In the genomic region with DNA sequence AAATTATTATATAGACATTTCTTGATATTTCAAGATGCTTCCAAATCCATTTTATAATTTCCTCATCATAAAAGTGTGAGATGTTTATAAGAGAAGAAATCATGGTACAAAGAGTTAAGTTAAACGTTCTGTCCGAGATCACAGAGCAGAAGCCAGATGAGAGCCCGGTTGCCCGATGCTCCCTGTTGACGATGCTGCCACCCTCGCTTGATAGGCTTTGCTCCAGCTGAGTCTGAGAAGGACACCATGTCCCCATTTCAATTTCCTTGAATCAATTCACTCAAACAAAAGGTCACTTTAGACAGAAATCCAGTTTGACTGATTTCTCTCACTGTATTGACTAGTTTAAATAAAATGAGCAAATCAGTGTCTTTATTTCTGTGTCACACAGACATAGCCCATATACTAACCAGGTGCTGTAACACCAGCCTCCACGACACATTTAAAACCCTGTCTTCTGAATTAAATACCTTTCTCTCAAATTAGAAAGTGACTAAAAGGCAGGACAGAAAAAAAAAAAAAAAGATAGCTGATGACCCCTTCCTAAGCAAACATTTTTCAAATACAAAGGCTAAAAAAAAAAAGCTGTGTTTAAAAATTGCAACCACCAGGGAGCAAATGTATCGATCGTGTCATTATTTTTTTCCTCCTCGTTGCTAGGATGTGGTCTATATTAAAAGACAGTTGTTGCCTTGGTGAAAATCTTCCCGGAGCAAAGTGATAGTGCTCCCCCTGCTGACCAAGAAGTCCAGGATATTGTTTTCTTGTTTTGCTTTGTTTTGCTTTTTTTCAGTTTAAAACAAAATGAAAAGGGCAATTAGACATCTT, we compare ENCODE assay signal across 8 cellular contexts. TPM values are rescaled to one million over a fixed set of nuclear protein-coding genes. Genes with fewer than 3 reads are reported as not detected.
DNase-seq lines count a peak whose midpoint lies in the region; ATAC-seq and TF ChIP-seq lines count a peak whose summit lies in the region.

No MANE protein-coding gene starts in this region.

- H3K4me1 ChIP-seq in A673 (ENCODE audit: insufficient read depth, low read length, poor library complexity, severe bottlenecking) (no peaks in the 10 kb centered on the region), endodermal cell (ENCODE audit: control insufficient read depth, insufficient read depth, low read length) (no peaks in the 10 kb centered on the region), mononuclear cell (ENCODE audit: insufficient read depth, low read length) (peaks cover 45% of the 10 kb centered on the region)

- DNase-seq in A673 (ENCODE audit: low spot score) (peak; percentile 81), NCI-H524 (lab: John Stamatoyannopoulos, UW) (peak; percentile 38 to 56), endodermal cell (peak; percentile 77), stromal cell of bone marrow (ENCODE audit: low read depth) (peak; percentile 65)
- peak; percentile 29 to 35 for DNase-seq in activated CD4-positive, alpha-beta T cell treated with anti-CD3 and anti-CD28 coated beads, Interleukin-2, amount 50 U/mL, for 4 hours

- intact Hi-C loops in A673 (cut with micrococcal nuclease; ENCODE audit: unreplicated experiment) = loop anchor here (1.0 to 5.0 kb wide), 4 partner anchors 136 to 526 kb away; no protein-coding TSS in a partner anchor

- H3K4me1 Mint-ChIP-seq in endodermal cell = no peaks in the 10 kb centered on the region

- CTCF ChIA-PET in A673 (lab: Charles Lee) = interaction anchor here (0.5 to 1.6 kb wide), 6 partner anchors 11 to 772 kb away, joined by 3 to 5 read pairs (median 3); no protein-coding TSS in a partner anchor

- no peaks in the 10 kb centered on the region for H3K27me3 ChIP-seq in A673 (replicated peaks; ENCODE audit: insufficient read depth, low read depth, low read length, poor library complexity)
- H3K27me3 ChIP-seq in endodermal cell (ENCODE audit: control insufficient read depth, insufficient read depth, low read length, poor library complexity, severe bottlenecking) = no peaks in the 10 kb centered on the region
- H3K27me3 ChIP-seq in mononuclear cell (ENCODE audit: insufficient read depth, low read length) = no peaks in the 10 kb centered on the region

- no peak overlapping the region for H3K27ac ChIP-seq in A673 (ENCODE audit: low read depth, low read length, poor library complexity, severe bottlenecking)
- H3K27ac ChIP-seq in endodermal cell (ENCODE audit: low read depth, low read length) = no peak overlapping the region

- 60 to 63% methylated on average over 9 to 11 of the region's 11 CpGs for WGBS in endodermal cell (ENCODE audit: insufficient coverage in 1 of 2, insufficient read length in 1 of 2), 2 experiments

- peak; percentile 76 for ATAC-seq in HG03354 (IDR thresholded peaks at IDR 0.05; ENCODE audit: poor library complexity, severe bottlenecking, unreplicated experiment)

- POLR2A ChIA-PET in A673 (lab: Charles Lee; ENCODE audit: low non-redundant PET) = no interaction called here

- H3K9me3 Mint-ChIP-seq in endodermal cell = peaks cover 9% of the 10 kb centered on the region

- no peak overlapping the region for H3K9ac ChIP-seq in endodermal cell (ENCODE audit: extremely low read depth, low read length, poor library complexity, severe bottlenecking)

- peaks cover 4% of the 10 kb centered on the region for H3K27me3 Mint-ChIP-seq in endodermal cell (ENCODE audit: insufficient read depth)

- no peak overlapping the region for H3K4me3 Mint-ChIP-seq in endodermal cell

- no peaks in the 10 kb centered on the region for H3K36me3 Mint-ChIP-seq in endodermal cell (ENCODE audit: low read depth)

- H3K4me3 ChIP-seq in A673 (ENCODE audit: low read depth, low read length, poor library complexity, severe bottlenecking) (peak overlapping the region; percentile 13), GM12875 (ENCODE audit: low read depth, low read length) (no peak overlapping the region), endodermal cell (ENCODE audit: low read length) (no peak overlapping the region), mononuclear cell (ENCODE audit: low read length) (peak overlapping the region; percentile 12)

- H3K27ac Mint-ChIP-seq in endodermal cell = no peak overlapping the region

- TF ChIP-seq CTCF in A673 (conservative IDR thresholded peaks at IDR 0.05; ENCODE audit: low read depth, low read length) (peak; percentile 86), GM12875 (IDR thresholded peaks at IDR 0.05; ENCODE audit: borderline replicate concordance, insufficient read depth, low read depth, low read length) (peak; percentile 50; the same call in 1 of the 2 replicates), endodermal cell (conservative IDR thresholded peaks at IDR 0.05) (peak; percentile 87)

- H3K9me3 ChIP-seq in A673 (ENCODE audit: low read depth, low read length, poor library complexity, severe bottlenecking) (no peaks in the 10 kb centered on the region), endodermal cell (ENCODE audit: control insufficient read depth, low read length) (peaks cover 11% of the 10 kb centered on the region), mononuclear cell (ENCODE audit: low read depth, low read length) (no peaks in the 10 kb centered on the region)

- no peaks in the 10 kb centered on the region for H3K36me3 ChIP-seq in A673 (ENCODE audit: insufficient read depth, low read length, poor library complexity, severe bottlenecking)
- no peaks in the 10 kb centered on the region for H3K36me3 ChIP-seq in endodermal cell (ENCODE audit: control insufficient read depth, insufficient read depth, low read length)

- no TSS peak for BruUV-seq in A673 (replicated peaks; lab: Mats Ljungman, UMichigan)

RNA-seq across cellular contexts. Expression of a gene that starts 35.2 kb away (rescaled TPM):
- total RNA-seq in A673 (2021) (not detected in 2 replicates), endodermal cell (not detected), mononuclear cell (not detected)
- polyA plus RNA-seq in endodermal cell (2013, experiment 1 of 2) = 0.21 TPM
- polyA plus RNA-seq in endodermal cell (2013, experiment 2 of 2) = not detected

RNA-seq across cellular contexts. Expression of a gene that starts 45.6 kb away (rescaled TPM):
- total RNA-seq in A673 (2021) = 53.4 and 56.7 TPM in 2 replicates
- total RNA-seq in endodermal cell = 10 to 100 TPM; 31.6 to 34.0 TPM
- 54.9 TPM for polyA plus RNA-seq in endodermal cell (2013, experiment 1 of 2)
- polyA plus RNA-seq in endodermal cell (2013, experiment 2 of 2) = 58.0 TPM
- total RNA-seq in mononuclear cell = 95.8 TPM

Comparison
In these comparisons a context has a peak if more than half of its experiments do, and no peak if none do; other contexts are left out.
1. H3K4me3 ChIP-seq: peak in A673 (single experiment) and mononuclear cell (single experiment); none in GM12875 (single experiment) and endodermal cell (single experiment).
2. Peak in every context shown above with its lines, with median percentiles within 50 percentile points of each other: DNase-seq and CTCF ChIP-seq.